Comparison of ENCODE assay signal across 17 cellular contexts in the genomic region with DNA sequence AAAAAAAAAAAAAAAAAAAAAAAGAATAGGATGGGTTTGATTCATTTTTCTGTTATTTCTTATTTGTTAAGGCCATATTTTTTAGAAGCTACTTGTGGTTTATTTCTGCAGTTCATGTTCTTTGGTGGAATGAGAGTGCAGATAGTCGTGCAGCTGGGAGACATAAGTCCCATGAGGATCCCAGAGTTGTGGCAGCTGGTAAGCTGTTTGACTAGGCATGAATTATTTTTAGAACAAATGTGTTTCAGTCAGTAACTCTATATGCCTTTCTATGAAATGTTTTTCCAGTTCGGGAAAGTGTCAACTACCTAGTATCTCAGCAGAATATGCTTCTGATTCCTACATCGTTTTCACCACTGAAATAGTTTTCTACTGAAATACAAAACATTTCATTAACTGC. TPM values are rescaled to one million over a fixed set of nuclear protein-coding genes. Genes with fewer than 3 reads are reported as not detected.
A peak's percentile ranks its signal among the peaks of the same experiment; 100 is the strongest.
DNase-seq lines count a peak whose midpoint lies in the region; ATAC-seq and TF ChIP-seq lines count a peak whose summit lies in the region.
"Had no signal": no experiment of that assay in that cellular context is flagged by ENCODE, and none has a peak within 500 bp of the region (broad histone marks: within the 10 kb centered on the region; RNA-seq: fewer than 3 reads in every experiment).

No MANE protein-coding gene starts in this region.

- peaks cover 30% of the 10 kb centered on the region for H3K36me3 ChIP-seq in cardiac muscle cell
- H3K36me3 ChIP-seq: breast epithelium had no signal

- peak overlapping the region; percentile 70 for H3K27ac ChIP-seq in cardiac muscle cell
- H3K27ac ChIP-seq: breast epithelium, vagina had no signal

- H3K27ac Mint-ChIP-seq in activated naive CD4-positive, alpha-beta T cell treated with anti-CD3 and anti-CD28 coated beads, Interleukin-2, amount 10 ng/mL, durations not matched to agents 7 days and 5 days = no peak overlapping the region
- H3K27ac Mint-ChIP-seq: activated CD8-positive, alpha-beta memory T cell treated with anti-CD3 and anti-CD28 coated beads, Interleukin-2, amount 10 ng/mL, durations not matched to agents 7 days and 5 days; activated naive CD4-positive, alpha-beta T cell treated with anti-CD3 and anti-CD28 coated beads for 36 hours had no signal

- H3K4me3 ChIP-seq in cardiac muscle cell = no peak overlapping the region
- H3K4me3 ChIP-seq: breast epithelium, vagina had no signal

- peaks cover 5% of the 10 kb centered on the region for H3K4me1 Mint-ChIP-seq in activated naive CD4-positive, alpha-beta T cell treated with anti-CD3 and anti-CD28 coated beads, Interleukin-2, amount 10 ng/mL, durations not matched to agents 7 days and 5 days

- no peaks in the 10 kb centered on the region for H3K9me3 Mint-ChIP-seq in activated naive CD4-positive, alpha-beta T cell treated with anti-CD3 and anti-CD28 coated beads, Interleukin-2, amount 10 ng/mL, durations not matched to agents 7 days and 5 days
- H3K9me3 Mint-ChIP-seq: activated naive CD4-positive, alpha-beta T cell treated with anti-CD3 and anti-CD28 coated beads for 36 hours; naive thymus-derived CD8-positive, alpha-beta T cell had no signal

- H3K36me3 Mint-ChIP-seq in activated naive CD4-positive, alpha-beta T cell treated with anti-CD3 and anti-CD28 coated beads, Interleukin-2, amount 10 ng/mL, durations not matched to agents 7 days and 5 days = peaks cover 8% of the 10 kb centered on the region

- H3K4me1 ChIP-seq in cardiac muscle cell (ENCODE audit: low read depth) = no peaks in the 10 kb centered on the region
- H3K4me1 ChIP-seq: breast epithelium, vagina had no signal

- no peaks in the 10 kb centered on the region for H3K27me3 ChIP-seq in cardiac muscle cell
- H3K27me3 ChIP-seq: breast epithelium, vagina had no signal

- CTCF ChIA-PET in activated naive CD4-positive, alpha-beta T cell treated with anti-CD3 and anti-CD28 coated beads, Interleukin-2, amount 10 ng/mL, durations not matched to agents 7 days and 5 days (lab: Charles Lee) = no interaction called here

- no peak overlapping the region for H3K4me3 Mint-ChIP-seq in activated naive CD4-positive, alpha-beta T cell treated with anti-CD3 and anti-CD28 coated beads, Interleukin-2, amount 10 ng/mL, durations not matched to agents 7 days and 5 days
- H3K4me3 Mint-ChIP-seq: activated CD8-positive, alpha-beta memory T cell treated with anti-CD3 and anti-CD28 coated beads, Interleukin-2, amount 10 ng/mL, durations not matched to agents 7 days and 5 days; activated naive CD4-positive, alpha-beta T cell treated with anti-CD3 and anti-CD28 coated beads for 36 hours; naive thymus-derived CD8-positive, alpha-beta T cell had no signal

- peaks cover 6% of the 10 kb centered on the region for H3K27me3 Mint-ChIP-seq in activated naive CD4-positive, alpha-beta T cell treated with anti-CD3 and anti-CD28 coated beads, Interleukin-2, amount 10 ng/mL, durations not matched to agents 7 days and 5 days
- H3K27me3 Mint-ChIP-seq: activated CD8-positive, alpha-beta memory T cell treated with anti-CD3 and anti-CD28 coated beads, Interleukin-2, amount 10 ng/mL, durations not matched to agents 7 days and 5 days; naive thymus-derived CD8-positive, alpha-beta T cell had no signal

- H3K9me3 ChIP-seq in cardiac muscle cell (ENCODE audit: low read depth) = no peaks in the 10 kb centered on the region
- H3K9me3 ChIP-seq: breast epithelium, vagina had no signal

- ATAC-seq in GM21367 (IDR thresholded peaks at IDR 0.05; ENCODE audit: unreplicated experiment) = peak; percentile 52
- ATAC-seq: activated CD8-positive, alpha-beta memory T cell treated with anti-CD3 and anti-CD28 coated beads, Interleukin-2, amount 10 ng/mL, durations not matched to agents 7 days and 5 days; HepG2; naive thymus-derived CD8-positive, alpha-beta T cell had no signal

- DNase-seq in COLO668 (lab: John Stamatoyannopoulos, UW; ENCODE audit: unreplicated experiment) (peak; percentile 25), NCI-H187 treated with DMSO at 0.1 percent for 48 hours (lab: John Stamatoyannopoulos, UW) (peak; percentile 81), cardiac muscle cell (ENCODE audit: low read depth in 1 of 2, low spot score in 1 of 2) (no peak), SIG-M5 treated with dmso at 0.1 percent for 504 hours (lab: John Stamatoyannopoulos, UW; ENCODE audit: unreplicated experiment) (no peak), pons (ENCODE audit: low spot score) (no peak), epidermal melanocyte (ENCODE audit: insufficient read length, low spot score) (no peak)
- DNase-seq in activated naive CD4-positive, alpha-beta T cell treated with anti-CD3 and anti-CD28 coated beads, Interleukin-2, amount 10 ng/mL, durations not matched to agents 7 days and 5 days = no peak
- DNase-seq: activated CD8-positive, alpha-beta memory T cell treated with anti-CD3 and anti-CD28 coated beads, Interleukin-2, amount 10 ng/mL, durations not matched to agents 7 days and 5 days; activated naive CD4-positive, alpha-beta T cell treated with anti-CD3 and anti-CD28 coated beads for 36 hours; naive thymus-derived CD8-positive, alpha-beta T cell; retina; stimulated activated CD4-positive, alpha-beta T cell treated with anti-CD3 and anti-CD28 coated beads, Interleukin-4, amount 100 ng/mL, for 4 hours; stimulated activated naive CD4-positive, alpha-beta T cell had no signal

- no peak for TF ChIP-seq CTCF in cardiac muscle cell (IDR thresholded peaks at IDR 0.05; ENCODE audit: low read depth, low read length)

RNA-seq across cellular contexts. Expression of a gene that starts 5.0 kb away (rescaled TPM):
- total RNA-seq in cardiac muscle cell = 10.9 and 16.0 TPM in 2 replicates
- 17.7 and 43.6 TPM in 2 replicates for polyA plus RNA-seq in cardiac muscle cell

RNA-seq across cellular contexts. Expression of a gene that starts 11.5 kb away (rescaled TPM):
- 61.7 and 78.0 TPM in 2 replicates for total RNA-seq in cardiac muscle cell
- 187 and 193 TPM in 2 replicates for polyA plus RNA-seq in cardiac muscle cell

Comparison
In these comparisons a context has a peak if more than half of its experiments do, and no peak if none do; other contexts are left out.
1. DNase-seq: peak in COLO668 (single experiment) and NCI-H187 treated with DMSO at 0.1 percent for 48 hours (single experiment); none in cardiac muscle cell (0 of 2), SIG-M5 treated with dmso at 0.1 percent for 504 hours (single experiment), pons (single experiment), activated naive CD4-positive, alpha-beta T cell treated with anti-CD3 and anti-CD28 coated beads, Interleukin-2, amount 10 ng/mL, durations not matched to agents 7 days and 5 days (single experiment) and epidermal melanocyte (single experiment).